Comparison of ENCODE assay signal across 18 cellular contexts in genomic region chr3:64067510-64068346, GRCh38. TPM values are rescaled to one million over a fixed set of nuclear protein-coding genes. Genes with fewer than 3 reads are reported as not detected.
DNase-seq lines count a peak whose midpoint lies in the region; ATAC-seq lines count a peak whose summit lies in the region.
"Had no signal": no experiment of that assay in that cellular context is flagged by ENCODE, and none has a peak within 500 bp of the region (broad histone marks: within the 10 kb centered on the region; RNA-seq: fewer than 3 reads in every experiment).

No MANE protein-coding gene starts in this region.

- DNase-seq in COR-L47 (lab: John Stamatoyannopoulos, UW) (peak; percentile 55), NCI-H1694 (lab: John Stamatoyannopoulos, UW) (peak; percentile 63), cerebellar cortex (ENCODE audit: low spot score) (peak; percentile 90), mesenchymal stem cell (no peak), NCI-H2029 (lab: John Stamatoyannopoulos, UW) (no peak), NCI-H146 (lab: John Stamatoyannopoulos, UW) (no peak)
- DNase-seq: activated CD4-positive, alpha-beta T cell treated with anti-CD3 and anti-CD28 coated beads for 1 hour; endodermal cell; foreskin melanocyte; NCI-H1092 treated with DMSO at 0.1 percent for 48 hours; NCI-H226; pancreas; spleen; T-helper 9 cell had no signal

- ATAC-seq in HG03045 (IDR thresholded peaks at IDR 0.05; ENCODE audit: unreplicated experiment) (no peak), GM18861 (IDR thresholded peaks at IDR 0.05; ENCODE audit: unreplicated experiment) (no peak)
- ATAC-seq: K562, pancreas had no signal

- no peak overlapping the region for H3K4me3 ChIP-seq in mesenchymal stem cell (ENCODE audit: insufficient read depth in 1 of 2, low read depth in 1 of 2, low read length in 2 of 2)
- H3K4me3 ChIP-seq: K562, pancreas, SJSA1, spleen had no signal

- no peak overlapping the region for H2BK5ac ChIP-seq in mesenchymal stem cell (ENCODE audit: low read depth, low read length, poor library complexity, severe bottlenecking)

- no peak overlapping the region for H2BK15ac ChIP-seq in mesenchymal stem cell (ENCODE audit: low read depth, poor library complexity, severe bottlenecking)

- H2AFZ ChIP-seq in mesenchymal stem cell (ENCODE audit: low read depth, low read length): no peak overlapping the region

- no peak overlapping the region for H2AK5ac ChIP-seq in mesenchymal stem cell (ENCODE audit: low read length, severe bottlenecking)

- no peaks in the 10 kb centered on the region for H3K9me3 ChIP-seq in mesenchymal stem cell (ENCODE audit: control insufficient read depth, low read length)
- H3K9me3 ChIP-seq: pancreas, SJSA1, spleen had no signal

- H3K18ac ChIP-seq in mesenchymal stem cell (ENCODE audit: low read depth in 1 of 2, low read length in 2 of 2): no peak overlapping the region

- no peak overlapping the region for H2BK12ac ChIP-seq in mesenchymal stem cell (ENCODE audit: low read length in 2 of 2)

- WGBS in mesenchymal stem cell: 84% methylated on average over 10 of the region's 10 CpGs

- no peak overlapping the region for H3K4ac ChIP-seq in mesenchymal stem cell (ENCODE audit: low read depth in 1 of 2, low read length in 2 of 2)

- H3K79me1 ChIP-seq in mesenchymal stem cell (replicated peaks; ENCODE audit: low read length, poor library complexity, severe bottlenecking): no peaks in the 10 kb centered on the region

- H3K23ac ChIP-seq in mesenchymal stem cell (ENCODE audit: low read length in 2 of 2): no peak overlapping the region

- no peaks in the 10 kb centered on the region for H3K36me3 ChIP-seq in mesenchymal stem cell (ENCODE audit: control insufficient read depth in 1 of 2, insufficient read depth in 2 of 2, low read depth in 1 of 2, low read length in 2 of 2)
- H3K36me3 ChIP-seq: pancreas, SJSA1, spleen had no signal

- H4K91ac ChIP-seq in mesenchymal stem cell (ENCODE audit: low read length): peak overlapping the region; percentile 46

- H3K14ac ChIP-seq in mesenchymal stem cell (ENCODE audit: low read length in 2 of 2): no peak overlapping the region

- peaks cover 0 to 2% of the 10 kb centered on the region in 2 experiments for H3K27me3 ChIP-seq in mesenchymal stem cell (ENCODE audit: control insufficient read depth in 1 of 2, insufficient read depth in 1 of 2, low read length in 2 of 2)
- H3K27me3 ChIP-seq: pancreas, SJSA1 had no signal

- no peak overlapping the region for H3K4me2 ChIP-seq in mesenchymal stem cell (ENCODE audit: low read length, poor library complexity, severe bottlenecking)

- H3K27ac ChIP-seq in mesenchymal stem cell (ENCODE audit: low read length, poor library complexity, severe bottlenecking): no peak overlapping the region
- H3K27ac ChIP-seq: pancreas, spleen had no signal

- no peak overlapping the region for H2BK120ac ChIP-seq in mesenchymal stem cell (ENCODE audit: low read depth, low read length)

- H4K8ac ChIP-seq in mesenchymal stem cell (ENCODE audit: low read length): no peak overlapping the region

- H3K9ac ChIP-seq in mesenchymal stem cell (ENCODE audit: low read length): peak overlapping the region; percentile 43

- H3K4me1 ChIP-seq in mesenchymal stem cell (ENCODE audit: control insufficient read depth, insufficient read depth, low read depth, low read length): peaks cover 7% of the 10 kb centered on the region
- H3K4me1 ChIP-seq: pancreas, spleen had no signal

RNA-seq across cellular contexts. Expression of gene PSMD6, which starts 44.4 kb away (rescaled TPM):
- 110 TPM for polyA plus RNA-seq in mesenchymal stem cell (2013, experiment 1 of 2)
- 110 TPM for polyA plus RNA-seq in mesenchymal stem cell (2013, experiment 2 of 2)

Comparison
In these comparisons a context has a peak if more than half of its experiments do, and no peak if none do; other contexts are left out.
1. DNase-seq: peak in COR-L47 (single experiment), NCI-H1694 (single experiment) and cerebellar cortex (single experiment); none in mesenchymal stem cell (single experiment), NCI-H2029 (single experiment) and NCI-H146 (single experiment).